ENCODE assay signal across 17 cellular contexts in genomic region chr4:76485450-76485849, GRCh38. TPM values are rescaled to one million over a fixed set of nuclear protein-coding genes. Genes with fewer than 3 reads are reported as not detected.
A peak's percentile ranks its signal among the peaks of the same experiment; 100 is the strongest.
DNase-seq lines count a peak whose midpoint lies in the region; ATAC-seq, FAIRE-seq and TF ChIP-seq lines count a peak whose summit lies in the region.
"Had no signal": no experiment of that assay in that cellular context is flagged by ENCODE, and none has a peak within 500 bp of the region (broad histone marks: within the 10 kb centered on the region; RNA-seq: fewer than 3 reads in every experiment).

No MANE protein-coding gene starts in this region.

- dilution Hi-C loops in mammary epithelial cell (cut with HindIII; ENCODE audit: low sequenced_read_pairs) = no loop called here

- H3K79me2 ChIP-seq in mammary epithelial cell (ENCODE audit: insufficient read depth, low read length) (no peaks in the 10 kb centered on the region), HepG2 (ENCODE audit: insufficient read depth, low read length) (no peaks in the 10 kb centered on the region)

- in situ Hi-C loops in mammary epithelial cell (cut with MboI; ENCODE audit: low sequenced_read_pairs in 2 of 2) = no loop called here
- in situ Hi-C loops in HepG2 (cut with HindIII; ENCODE audit: extremely low pct_ligation_motif_present, low pct_unique_long_range_greater_than_20kb) = no loop called here

- ATAC-seq in HepG2 (no peak), HG03097 (IDR thresholded peaks at IDR 0.05; ENCODE audit: low FRiP score, unreplicated experiment) (no peak)

- TF ChIP-seq EP300 in HepG2 (IDR thresholded peaks at IDR 0.05; ENCODE audit: low read depth in 2 of 2, low read length in 2 of 2) = no peak
- no peak for TF ChIP-seq EP300 in HepG2 (CRISPR knock-in tag; IDR thresholded peaks at IDR 0.05; ENCODE audit: borderline replicate concordance)

- DNase-seq in DMS153 (lab: John Stamatoyannopoulos, UW) = peak; percentile 90
- peak; percentile 56 for DNase-seq in mammary epithelial cell
- DNase-seq in HepG2 (ENCODE audit: low spot score) = peak; percentile 9
- no peak for DNase-seq in DMS114 treated with DMSO at 0.1 percent for 48 hours (lab: John Stamatoyannopoulos, UW; ENCODE audit: unreplicated experiment)
- DNase-seq in COR-L47 (lab: John Stamatoyannopoulos, UW) = no peak
- DNase-seq in lower leg skin (ENCODE audit: low spot score in 2 of 2) = no peak
- DNase-seq: activated CD4-positive, alpha-beta T cell treated with anti-CD3 and anti-CD28 coated beads, Interleukin-2, amount 50 U/mL, for 48 hours; activated effector memory CD4-positive, alpha-beta T cell treated with Interleukin-2 at 50 U/mL for 16 hours; caudate nucleus; erythroblast; hippocampal formation; IMR-90; NCI-H2171 treated with DMSO at 0.1 percent for 48 hours; stimulated activated CD4-positive, alpha-beta T cell treated with anti-CD3 and anti-CD28 coated beads, Interleukin-4, amount 100 ng/mL, for 4 hours had no signal

- POLR2A ChIA-PET in HepG2 (lab: Yijun Ruan, JAX) = no interaction called here

- CTCF ChIA-PET in mammary epithelial cell (lab: Charles Lee; ENCODE audit: low non-redundant PET) = no interaction called here
- CTCF ChIA-PET in HepG2 (lab: Yijun Ruan, JAX; ENCODE audit: low intra/inter-chr PET ratio, low total read pairs) = no interaction called here

- H3K27ac ChIP-seq in HUES6 (ENCODE audit: low read depth, low read length) = peak overlapping the region; percentile 69; the same call in 1 of the 2 replicates
- H3K27ac ChIP-seq in mammary epithelial cell (ENCODE audit: insufficient read depth, low read depth, low read length) = no peak overlapping the region
- no peak overlapping the region for H3K27ac ChIP-seq in HepG2 (ENCODE audit: extremely low read length, insufficient read depth, low read length)
- H3K27ac ChIP-seq: right atrium auricular region had no signal

- TF ChIP-seq POLR2A in HepG2 (IDR thresholded peaks at IDR 0.05; ENCODE audit: insufficient read depth in 1 of 2, low read depth in 2 of 2, low read length in 2 of 2) = no peak
- TF ChIP-seq POLR2A in lower leg skin (IDR thresholded peaks at IDR 0.05) = no peak

- H3K4me3 ChIP-seq in HUES6 (ENCODE audit: low read depth, low read length) (no peak overlapping the region), mammary epithelial cell (replicated peaks in 1 of 3; ENCODE audit: insufficient read depth in 1 of 3, low read depth in 2 of 3, low read length in 3 of 3) (no peak overlapping the region), HepG2 (replicated peaks in 1 of 3; ENCODE audit: insufficient read depth in 1 of 3, low read depth in 2 of 3, low read length in 3 of 3) (no peak overlapping the region), lower leg skin (ENCODE audit: low read depth, poor library complexity, severe bottlenecking) (no peak overlapping the region)
- H3K4me3 ChIP-seq: right atrium auricular region had no signal

- H3K9me3 ChIP-seq in HUES6 (ENCODE audit: control insufficient read depth, insufficient read depth, low read depth, low read length) (no peaks in the 10 kb centered on the region; the same call in none of the 2 replicates), mammary epithelial cell (replicated peaks; ENCODE audit: insufficient read depth, low read length) (no peaks in the 10 kb centered on the region), HepG2 (ENCODE audit: low read length) (peaks cover 12% of the 10 kb centered on the region)

- intact Hi-C loops in mammary epithelial cell (cut with micrococcal nuclease) (no loop called here), HepG2 (cut with micrococcal nuclease; ENCODE audit: unreplicated experiment) (no loop called here), lower leg skin (cut with DNase I; ENCODE audit: low total_unique reads) (no loop called here)

- FAIRE-seq in HepG2 (lab: Jason Lieb, UNC) = no peak

- TF ChIP-seq CTCF in mammary epithelial cell (conservative IDR thresholded peaks at IDR 0.05 in 1 of 2, IDR thresholded peaks at IDR 0.05 in 1 of 2; ENCODE audit: extremely low read depth in 1 of 2, insufficient read depth in 1 of 2, low read depth in 1 of 2, low read length in 2 of 2) = no peak
- TF ChIP-seq CTCF in HepG2 (CRISPR knock-in tag; IDR thresholded peaks at IDR 0.05) = no peak
- TF ChIP-seq CTCF in lower leg skin (IDR thresholded peaks at IDR 0.05) = no peak

- H3K9ac ChIP-seq in HUES6 (ENCODE audit: low read length) (no peak overlapping the region), mammary epithelial cell (ENCODE audit: insufficient read depth, low read length) (no peak overlapping the region), HepG2 (ENCODE audit: insufficient read depth, low read depth, low read length) (no peak overlapping the region)

- no peak for TF ChIP-seq RAD21 in HepG2 (CRISPR knock-in tag; IDR thresholded peaks at IDR 0.05)

- no TSS peak for BruUV-seq in mammary epithelial cell (replicated peaks; lab: Mats Ljungman, UMichigan)
- BruUV-seq in HepG2 (replicated peaks; lab: Mats Ljungman, UMichigan) = no TSS peak

- H3K36me3 ChIP-seq in HUES6 (ENCODE audit: control insufficient read depth, insufficient read depth, low read length) (no peaks in the 10 kb centered on the region), mammary epithelial cell (ENCODE audit: insufficient read depth, low read length) (no peaks in the 10 kb centered on the region), HepG2 (replicated peaks in 1 of 2; ENCODE audit: control insufficient read depth in 1 of 2, insufficient read depth in 2 of 2, low read length in 2 of 2) (no peaks in the 10 kb centered on the region)
- H3K36me3 ChIP-seq: right atrium auricular region had no signal

- no peak overlapping the region for H2AFZ ChIP-seq in mammary epithelial cell (ENCODE audit: low read depth, low read length)
- H2AFZ ChIP-seq in HepG2 (ENCODE audit: low read length) = no peak overlapping the region

- WGBS in mammary epithelial cell (ENCODE audit: low coverage, missing lambda C conversion rate) = 33% methylated on average over 3 of the region's 3 CpGs
- WGBS in HepG2 (ENCODE audit: low lambda C conversion rate) = 4% methylated on average over 3 of the region's 3 CpGs
- WGBS in lower leg skin, 2 donors = 37 to 41% methylated on average over 3 of the region's 3 CpGs

- H3K4me2 ChIP-seq in mammary epithelial cell (ENCODE audit: insufficient read depth, low read depth, low read length) (peak overlapping the region; percentile 24), HepG2 (ENCODE audit: low read depth, low read length) (no peak overlapping the region)

- no peaks in the 10 kb centered on the region for H3K27me3 ChIP-seq in HUES6 (ENCODE audit: control insufficient read depth, insufficient read depth, low read length)
- H3K27me3 ChIP-seq in mammary epithelial cell (ENCODE audit: insufficient read depth, low read length) = no peaks in the 10 kb centered on the region
- H3K27me3 ChIP-seq in HepG2 (ENCODE audit: control insufficient read depth in 1 of 2, insufficient read depth in 2 of 2, low read length in 2 of 2) = no peaks in the 10 kb centered on the region
- H3K27me3 ChIP-seq: right atrium auricular region had no signal

- no peaks in the 10 kb centered on the region for H4K20me1 ChIP-seq in mammary epithelial cell (ENCODE audit: insufficient read depth, low read length)
- no peaks in the 10 kb centered on the region for H4K20me1 ChIP-seq in HepG2 (ENCODE audit: insufficient read depth, low read length)

- H3K4me1 ChIP-seq in HUES6 (ENCODE audit: control insufficient read depth, insufficient read depth, low read length) (peaks cover 25% of the 10 kb centered on the region), mammary epithelial cell (ENCODE audit: insufficient read depth, low read length) (peaks cover 10% of the 10 kb centered on the region), HepG2 (ENCODE audit: insufficient read depth, low read length) (no peaks in the 10 kb centered on the region)

TF ChIP-seq in HepG2, 621 proteins besides CTCF, POLR2A, EP300 and RAD21 (continues in another document):
- TF ChIP-seq ZNF839 (CRISPR knock-in tag; IDR thresholded peaks at IDR 0.05; ENCODE audit: borderline replicate concordance) = no peak
- TF ChIP-seq FOXK1 (CRISPR knock-in tag; IDR thresholded peaks at IDR 0.05; ENCODE audit: borderline replicate concordance, low read depth) = no peak
- TF ChIP-seq PLSCR1 (CRISPR knock-in tag; IDR thresholded peaks at IDR 0.05; ENCODE audit: borderline replicate concordance) = no peak

RNA-seq across cellular contexts. Expression of gene SHROOM3, which starts 50.4 kb away (rescaled TPM):
- total RNA-seq in mammary epithelial cell (100 to 1,000 TPM in 1 of 2 donors, 10 to 100 TPM in 1; 32.8 to 136 TPM), HepG2 (2016; rRNA removed; fragmentation: Illumina TruSeq; extraction: Trizol) (not detected in 2 replicates), lower leg skin (10 to 100 TPM; 37.7 to 88.8 (median 44.0) TPM)
- polyA plus RNA-seq in mammary epithelial cell (23.2 TPM), HepG2 (2011; rRNA removed) (0.01 TPM in 1 of 2 replicates, not detected in the other)
- polyA minus RNA-seq in mammary epithelial cell = 62.8 TPM
- total RNA-seq in HepG2 (2016; cell fraction: cytosol; rRNA removed; fragmentation: Illumina TruSeq; extraction: Trizol; ENCODE audit: low read depth) = not detected in 2 replicates
- not detected in 2 replicates for total RNA-seq in HepG2 (2016; cell fraction: insoluble cytoplasmic fraction; rRNA removed; fragmentation: Illumina TruSeq; extraction: Trizol)
- total RNA-seq in HepG2 (2016; cell fraction: membrane; rRNA removed; fragmentation: Illumina TruSeq; extraction: Trizol) = not detected in 2 replicates
- not detected in 2 replicates for total RNA-seq in HepG2 (2016; cell fraction: nucleus; rRNA removed; fragmentation: Illumina TruSeq; extraction: Trizol)
- polyA plus RNA-seq in HepG2 (2011; cell fraction: cytosol; rRNA removed) = not detected in 2 replicates
- polyA plus RNA-seq in HepG2 (2011; cell fraction: nucleus; rRNA removed) = not detected in 2 replicates
- polyA plus RNA-seq in HepG2 (2012) = not detected in 2 replicates
- not detected in 2 replicates for polyA plus RNA-seq in HepG2 (2016; cell fraction: cytosol; fragmentation: Illumina TruSeq; extraction: Trizol; ENCODE audit: low read depth)
- polyA plus RNA-seq in HepG2 (2016; cell fraction: insoluble cytoplasmic fraction; fragmentation: Illumina TruSeq; extraction: Trizol; ENCODE audit: low read depth) = not detected in 2 replicates
- not detected in 2 replicates for polyA plus RNA-seq in HepG2 (2016; cell fraction: membrane; fragmentation: Illumina TruSeq; extraction: Trizol; ENCODE audit: low read depth)
- not detected in 2 replicates for polyA plus RNA-seq in HepG2 (2016; cell fraction: nucleus; fragmentation: Illumina TruSeq; extraction: Trizol; ENCODE audit: insufficient read depth, low read depth)
- 0.04 and 69.9 TPM in 2 replicates for polyA minus RNA-seq in HepG2 (2011; rRNA and poly(A)+ RNA removed; ENCODE audit: low replicate concordance)
- 0.26 TPM in 1 of 2 replicates, not detected in the other for polyA minus RNA-seq in HepG2 (2011; cell fraction: cytosol; rRNA and poly(A)+ RNA removed)
- polyA minus RNA-seq in HepG2 (2011; cell fraction: nucleus; rRNA and poly(A)+ RNA removed) = under 0.01 and 0.50 TPM in 2 replicates

Comparison
In these comparisons a context has a peak if more than half of its experiments do, and no peak if none do; other contexts are left out.
1. DNase-seq: peak in DMS153 (single experiment), mammary epithelial cell (single experiment) and HepG2 (single experiment); none in DMS114 treated with DMSO at 0.1 percent for 48 hours (single experiment), COR-L47 (single experiment) and lower leg skin (0 of 2).
2. RNA of gene SHROOM3, which starts 50.4 kb away (total RNA-seq): 32.8 to 136 TPM in mammary epithelial cell and 37.7 to 88.8 TPM in lower leg skin; not detected in HepG2; every median in the first group is over 10 times any median in the second.